Comparison of ENCODE assay signal across 2 cellular contexts in genomic region chr6:132765560-132765959, GRCh38.
TF ChIP-seq lines count a peak whose summit lies in the region.

No MANE protein-coding gene starts in this region.

TF ChIP-seq in HepG2, 621 proteins besides CTCF, POLR2A, EP300 and RAD21:
- no peak for TF ChIP-seq ZNF740 (CRISPR knock-in tag; IDR thresholded peaks at IDR 0.05)
- no peak for TF ChIP-seq ZBTB40 (IDR thresholded peaks at IDR 0.05)
- TF ChIP-seq ZBTB40 (CRISPR knock-in tag; IDR thresholded peaks at IDR 0.05): no peak
- peak; percentile 70 for TF ChIP-seq ATF7 (IDR thresholded peaks at IDR 0.05)
- TF ChIP-seq ATF7 (CRISPR knock-in tag; IDR thresholded peaks at IDR 0.05): no peak
TF ChIP-seq in HepG2: peak in this region for 1.

TF ChIP-seq in HEK293, 187 proteins besides CTCF, POLR2A, EP300 and RAD21:
- TF ChIP-seq ATF2 (tag by site-specific recombination; IDR thresholded peaks at IDR 0.05; ENCODE audit: low read depth): peak; percentile 52; the same call in 1 of the 2 replicates
- no peak for TF ChIP-seq ZNF639 (tag by site-specific recombination; IDR thresholded peaks at IDR 0.05)
TF ChIP-seq in HEK293: peak in this region for 1.
